ENCODE assay signal across 2 cellular contexts in genomic region chr6:43060755-43061633, GRCh38.
TF ChIP-seq lines count a peak whose summit lies in the region.

No MANE protein-coding gene starts in this region.

TF ChIP-seq in SK-N-SH, 30 proteins besides CTCF, POLR2A, EP300 and RAD21:
- no peak for TF ChIP-seq FOSL2 (IDR thresholded peaks at IDR 0.05; ENCODE audit: borderline replicate concordance, low read depth)
- no peak for TF ChIP-seq POLR2AphosphoS5 (IDR thresholded peaks at IDR 0.05; ENCODE audit: low read depth, low read length)
- TF ChIP-seq FOXJ3 (CRISPR knock-in tag; IDR thresholded peaks at IDR 0.05) = no peak
- no peak for TF ChIP-seq USF1 (IDR thresholded peaks at IDR 0.05; ENCODE audit: borderline replicate concordance, low read depth)
- TF ChIP-seq MAX (IDR thresholded peaks at IDR 0.05; ENCODE audit: low read depth) = no peak
- TF ChIP-seq EZH2phosphoT487 (IDR thresholded peaks at IDR 0.05; ENCODE audit: borderline replicate concordance, low read depth) = no peak
- no peak for TF ChIP-seq NFIC (IDR thresholded peaks at IDR 0.05; ENCODE audit: borderline replicate concordance)
- no peak for TF ChIP-seq YY1 (IDR thresholded peaks at IDR 0.05; ENCODE audit: low read depth)
- TF ChIP-seq TEAD4 (IDR thresholded peaks at IDR 0.05; ENCODE audit: borderline replicate concordance, insufficient read depth) = no peak

TF ChIP-seq in SK-N-SH treated with all-trans-retinoic acid at 6 μM for 48 hours, 23 proteins besides CTCF, POLR2A, EP300 and RAD21:
- TF ChIP-seq ZNF565 (CRISPR knock-in tag; conservative IDR thresholded peaks at IDR 0.05; ENCODE audit: low read depth) (no peak), TCF4 (CRISPR knock-in tag; IDR thresholded peaks at IDR 0.05; ENCODE audit: borderline replicate concordance) (no peak), ZFP3 (CRISPR knock-in tag; IDR thresholded peaks at IDR 0.05) (no peak), ESRRG (CRISPR knock-in tag; IDR thresholded peaks at IDR 0.05) (no peak), ZC3H10 (CRISPR knock-in tag; IDR thresholded peaks at IDR 0.05) (no peak), TSHZ2 (CRISPR knock-in tag; IDR thresholded peaks at IDR 0.05) (no peak), OSR1 (CRISPR knock-in tag; IDR thresholded peaks at IDR 0.05) (no peak), GLIS3 (CRISPR knock-in tag; IDR thresholded peaks at IDR 0.05) (no peak), ZNF70 (CRISPR knock-in tag; IDR thresholded peaks at IDR 0.05) (no peak), BACH2 (CRISPR knock-in tag; IDR thresholded peaks at IDR 0.05; ENCODE audit: borderline replicate concordance) (no peak)
